ENCODE assay signal across 8 cellular contexts in genomic region chr16:25126820-25127232, GRCh38. TPM values are rescaled to one million over a fixed set of nuclear protein-coding genes. Genes with fewer than 3 reads are reported as not detected.
DNase-seq lines count a peak whose midpoint lies in the region; ATAC-seq, FAIRE-seq and TF ChIP-seq lines count a peak whose summit lies in the region.

No MANE protein-coding gene starts in this region.

- no peak overlapping the region for H2BK120ac ChIP-seq in neuronal stem cell (ENCODE audit: low read depth, low read length)

- peak; percentile 77 for TF ChIP-seq CTCF in BE2C (IDR thresholded peaks at IDR 0.05; ENCODE audit: low read depth, low read length)
- peak; percentile 88 for TF ChIP-seq CTCF in RWPE2 (IDR thresholded peaks at IDR 0.05; ENCODE audit: poor library complexity, severe bottlenecking)
- peak; percentile 63 for TF ChIP-seq CTCF in bronchial epithelial cell (IDR thresholded peaks at IDR 0.05; ENCODE audit: insufficient read depth, low read length, severe bottlenecking)

- no peaks in the 10 kb centered on the region for H3K4me1 ChIP-seq in BE2C
- peaks cover 8% of the 10 kb centered on the region for H3K4me1 ChIP-seq in RWPE2 (ENCODE audit: insufficient read depth, poor library complexity, severe bottlenecking)
- no peaks in the 10 kb centered on the region for H3K4me1 ChIP-seq in neuronal stem cell (ENCODE audit: control insufficient read depth in 2 of 2, insufficient read depth in 1 of 2, low read depth in 1 of 2, low read length in 2 of 2)

- no peak overlapping the region for H2BK5ac ChIP-seq in neuronal stem cell (ENCODE audit: low read length)

- no peak overlapping the region for H3K18ac ChIP-seq in neuronal stem cell (ENCODE audit: low read length)

- H2AFZ ChIP-seq in neuronal stem cell (ENCODE audit: low read length), result no peak overlapping the region

- H4K8ac ChIP-seq in neuronal stem cell (ENCODE audit: low read depth, low read length), result no peak overlapping the region

- no peak overlapping the region for H2BK12ac ChIP-seq in neuronal stem cell (ENCODE audit: low read length)

- H3K4me2 ChIP-seq in neuronal stem cell (ENCODE audit: insufficient read depth, low read length, poor library complexity, severe bottlenecking), result no peak overlapping the region

- no CpG with 5 or more reads among the region's 4 CpGs for WGBS in neuronal stem cell (ENCODE audit: extremely low coverage in 2 of 2, insufficient read length in 2 of 2, insufficient replicate concordance in 1 of 2), 2 donors

- H3K4me3 ChIP-seq in BE2C (ENCODE audit: low read depth, low read length) (no peak overlapping the region), RWPE2 (ENCODE audit: severe bottlenecking) (no peak overlapping the region), bronchial epithelial cell (ENCODE audit: low read depth, low read length) (no peak overlapping the region), neuronal stem cell (ENCODE audit: low read length in 2 of 2) (no peak overlapping the region)

- FAIRE-seq in H54 (lab: Jason Lieb, UNC) (peak; percentile 97), bronchial epithelial cell (lab: Jason Lieb, UNC) (peak; percentile 13)

- H3K23ac ChIP-seq in neuronal stem cell (ENCODE audit: low read depth, low read length, poor library complexity), result no peak overlapping the region

- H3K27ac ChIP-seq in RWPE2 (ENCODE audit: poor library complexity, severe bottlenecking), result peak overlapping the region; percentile 31
- H3K27ac ChIP-seq in neuronal stem cell (replicated peaks; ENCODE audit: low read length), result no peak overlapping the region

- no peak overlapping the region for H3K14ac ChIP-seq in neuronal stem cell (ENCODE audit: low read length)

- no peak overlapping the region for H3K9ac ChIP-seq in neuronal stem cell (ENCODE audit: low read depth, low read length, poor library complexity)

- DNase-seq in BE2C (no peak), H54 (ENCODE audit: insufficient read length, low spot score) (peak; percentile 54), RWPE2 (ENCODE audit: low spot score) (peak; percentile 77), bronchial epithelial cell (ENCODE audit: low read depth) (peak; percentile 94), lung microvascular endothelial cell (ENCODE audit: low read depth in 2 of 2) (peak; percentile 49 to 82), mucosa of gallbladder (ENCODE audit: low spot score) (no peak), neuronal stem cell (ENCODE audit: low spot score) (no peak)

- H3K36me3 ChIP-seq in BE2C, result no peaks in the 10 kb centered on the region; the same call in 1 of the 2 replicates
- H3K36me3 ChIP-seq in RWPE2 (ENCODE audit: low read depth), result peaks cover 18% of the 10 kb centered on the region
- peaks cover 3% of the 10 kb centered on the region for H3K36me3 ChIP-seq in bronchial epithelial cell (ENCODE audit: control insufficient read depth, insufficient read depth, low read length)
- peaks cover 8 to 41% of the 10 kb centered on the region in 2 donors for H3K36me3 ChIP-seq in neuronal stem cell (replicated peaks in 1 of 2; ENCODE audit: control insufficient read depth in 2 of 2, insufficient read depth in 2 of 2, low read length in 2 of 2)

- H3K79me1 ChIP-seq in neuronal stem cell (ENCODE audit: low read depth, low read length), result no peaks in the 10 kb centered on the region

- H3K27me3 ChIP-seq in BE2C (no peaks in the 10 kb centered on the region), RWPE2 (ENCODE audit: insufficient read depth, poor library complexity, severe bottlenecking) (no peaks in the 10 kb centered on the region), bronchial epithelial cell (ENCODE audit: control insufficient read depth, insufficient read depth, low read length) (no peaks in the 10 kb centered on the region), neuronal stem cell (ENCODE audit: control insufficient read depth in 3 of 3, insufficient read depth in 3 of 3, low read depth in 1 of 3, low read length in 3 of 3) (no peaks in the 10 kb centered on the region)

- no peak for TF ChIP-seq POLR2A in H54 (IDR thresholded peaks at IDR 0.05; ENCODE audit: low read depth, low read length)

- ATAC-seq in RWPE2 (ENCODE audit: low read depth) (peak; percentile 97), GM21786 (IDR thresholded peaks at IDR 0.05; ENCODE audit: unreplicated experiment) (no peak)

- H3K9me3 ChIP-seq in BE2C (no peaks in the 10 kb centered on the region), RWPE2 (ENCODE audit: severe bottlenecking) (no peaks in the 10 kb centered on the region), neuronal stem cell (replicated peaks in 1 of 2; ENCODE audit: control insufficient read depth in 2 of 2, insufficient read depth in 1 of 2, low read depth in 1 of 2, low read length in 2 of 2) (no peaks in the 10 kb centered on the region)

- no peak overlapping the region for H4K91ac ChIP-seq in neuronal stem cell (ENCODE audit: low read depth, low read length, poor library complexity)

- H2BK15ac ChIP-seq in neuronal stem cell (ENCODE audit: low read length), result no peak overlapping the region

- H3K4ac ChIP-seq in neuronal stem cell (ENCODE audit: low read length), result no peak overlapping the region

- H2AK5ac ChIP-seq in neuronal stem cell (ENCODE audit: low read depth, low read length), result no peak overlapping the region

RNA-seq across cellular contexts. Expression of gene LCMT1, which starts 15.3 kb away (rescaled TPM):
- polyA plus RNA-seq in BE2C (2012; ENCODE audit: insufficient read depth, insufficient read length, low read depth), result 73.7 TPM
- 32.1 and 36.4 TPM in 2 replicates for total RNA-seq in bronchial epithelial cell
- 26.8 and 27.8 TPM in 2 replicates for total RNA-seq in lung microvascular endothelial cell
- total RNA-seq in mucosa of gallbladder, result 31.0 TPM
- polyA plus RNA-seq in neuronal stem cell (2013, experiment 1 of 2), result 60.6 TPM
- polyA plus RNA-seq in neuronal stem cell (2013, experiment 2 of 2), result 60.7 TPM

Comparison
In these comparisons a context has a peak if more than half of its experiments do, and no peak if none do; other contexts are left out.
1. DNase-seq: peak in H54 (single experiment), RWPE2 (single experiment), bronchial epithelial cell (single experiment) and lung microvascular endothelial cell (2 of 2); none in BE2C (single experiment), mucosa of gallbladder (single experiment) and neuronal stem cell (single experiment).
2. Peak in every context shown above with its lines, with median percentiles within 50 percentile points of each other: CTCF ChIP-seq.